In genomic region chr20:48775545-48775944, GRCh38 we compare ENCODE assay signal across 8 cellular contexts. TPM values are rescaled to one million over a fixed set of nuclear protein-coding genes. Genes with fewer than 3 reads are reported as not detected.
DNase-seq lines count a peak whose midpoint lies in the region; ATAC-seq and TF ChIP-seq lines count a peak whose summit lies in the region.
"Not testable (repeated sequence)": the region's sequence is repeated elsewhere in the genome, so short reads cannot be mapped to it uniquely, and the experiment has no call there.

No MANE protein-coding gene starts in this region.

- intact Hi-C loops in CD4-positive, alpha-beta T cell (cut with DNase I, micrococcal nuclease); spleen (cut with DNase I; ENCODE audit: low total_unique reads): not testable (repeated sequence)

- not testable (repeated sequence) for H3K27ac ChIP-seq in CD4-positive, alpha-beta T cell (ENCODE audit: low read depth, low read length)
- H3K27ac ChIP-seq in cingulate gyrus (ENCODE audit: low read depth, low read length) (peak overlapping the region; percentile 34), spleen (peak overlapping the region in 7 of 8 donors; percentile 71 to 97 (median 86)), upper lobe of left lung (peak overlapping the region; percentile 77 to 85 (median 80))

- not testable (repeated sequence) for H3K9me3 ChIP-seq in CD4-positive, alpha-beta T cell (ENCODE audit: control insufficient read depth, low read length); spleen; upper lobe of left lung

- H3K4me1 Mint-ChIP-seq in CD4-positive, alpha-beta T cell (ENCODE audit: low read depth), result peaks cover 25% of the 10 kb centered on the region
- peaks cover 40 to 78% (median 59%) of the 10 kb centered on the region in 3 donors for H3K4me1 Mint-ChIP-seq in IgD-negative memory B cell
- peaks cover 74% of the 10 kb centered on the region for H3K4me1 Mint-ChIP-seq in activated T-cell treated with anti-CD3 and anti-CD28 coated beads, Interleukin-2, amount 50 U/mL, for 72 hours (ENCODE audit: low read depth)
- peaks cover 47% of the 10 kb centered on the region for H3K4me1 Mint-ChIP-seq in endothelial cell (ENCODE audit: unreplicated experiment)
- H3K4me1 Mint-ChIP-seq in naive B cell, result peaks cover 56 to 80% (median 61%) of the 10 kb centered on the region in 3 donors

- not testable (repeated sequence) for TF ChIP-seq POLR2A in spleen (IDR thresholded peaks at IDR 0.05); upper lobe of left lung (IDR thresholded peaks at IDR 0.05)

- DNase-seq in CD4-positive, alpha-beta T cell; activated T-cell treated with anti-CD3 and anti-CD28 coated beads, Interleukin-2, amount 50 U/mL, for 72 hours; endothelial cell (ENCODE audit: low spot score); naive B cell; spleen; upper lobe of left lung: not testable (repeated sequence)

- CTCF ChIA-PET in CD4-positive, alpha-beta T cell (lab: Charles Lee), result interaction anchor here (1.5 kb wide), 1 partner anchor 15 kb away, joined by 5 read pairs; no protein-coding TSS in a partner anchor

- not testable (repeated sequence) for H3K27me3 Mint-ChIP-seq in CD4-positive, alpha-beta T cell; IgD-negative memory B cell; activated T-cell treated with anti-CD3 and anti-CD28 coated beads, Interleukin-2, amount 50 U/mL, for 72 hours (ENCODE audit: low read depth); naive B cell
- H3K27me3 Mint-ChIP-seq in endothelial cell (ENCODE audit: unreplicated experiment), result peaks cover 27% of the 10 kb centered on the region

- H3K27me3 ChIP-seq in CD4-positive, alpha-beta T cell (ENCODE audit: control insufficient read depth, insufficient read depth, low read length); spleen (replicated peaks in 1 of 7); upper lobe of left lung: not testable (repeated sequence)

- POLR2A ChIA-PET in CD4-positive, alpha-beta T cell (lab: Charles Lee), result interaction anchor here (0.6 to 0.7 kb wide), 2 partner anchors 9 to 62 kb away, joined by 3 read pairs; no protein-coding TSS in a partner anchor

- not testable (repeated sequence) for H3K9me3 Mint-ChIP-seq in CD4-positive, alpha-beta T cell; IgD-negative memory B cell; activated T-cell treated with anti-CD3 and anti-CD28 coated beads, Interleukin-2, amount 50 U/mL, for 72 hours; endothelial cell (ENCODE audit: unreplicated experiment); naive B cell

- H3K36me3 Mint-ChIP-seq in CD4-positive, alpha-beta T cell (ENCODE audit: low read depth), result peaks cover 11% of the 10 kb centered on the region
- not testable (repeated sequence) for H3K36me3 Mint-ChIP-seq in IgD-negative memory B cell
- H3K36me3 Mint-ChIP-seq in activated T-cell treated with anti-CD3 and anti-CD28 coated beads, Interleukin-2, amount 50 U/mL, for 72 hours (ENCODE audit: insufficient read depth in 2 of 2), result peaks cover 11 to 16% of the 10 kb centered on the region in 2 donors
- H3K36me3 Mint-ChIP-seq in endothelial cell (ENCODE audit: low read depth, unreplicated experiment) (peaks cover 46% of the 10 kb centered on the region), naive B cell (peaks cover 13 to 16% of the 10 kb centered on the region in 2 donors)

- not testable (repeated sequence) for ATAC-seq in CD4-positive, alpha-beta T cell (ENCODE audit: poor library complexity); activated T-cell treated with anti-CD3 and anti-CD28 coated beads, Interleukin-2, amount 50 U/mL, for 72 hours (replicated peaks in 1 of 2); naive B cell (ENCODE audit: low read depth in 2 of 2); upper lobe of left lung (ENCODE audit: low FRiP score in 2 of 2)

- peak overlapping the region in 1 of 8 donors; percentile 52 for H3K4me3 ChIP-seq in spleen
- not testable (repeated sequence) for H3K4me3 ChIP-seq in upper lobe of left lung

- not testable (repeated sequence) for TF ChIP-seq EP300 in upper lobe of left lung (IDR thresholded peaks at IDR 0.05)

- H3K27ac Mint-ChIP-seq in CD4-positive, alpha-beta T cell, result peak overlapping the region; percentile 49
- peak overlapping the region in 2 of 3 donors; percentile 81 to 95 for H3K27ac Mint-ChIP-seq in IgD-negative memory B cell
- H3K27ac Mint-ChIP-seq in activated T-cell treated with anti-CD3 and anti-CD28 coated beads, Interleukin-2, amount 50 U/mL, for 72 hours, result peak overlapping the region; percentile 11
- peak overlapping the region; percentile 43 for H3K27ac Mint-ChIP-seq in endothelial cell (ENCODE audit: unreplicated experiment)
- peak overlapping the region in 5 of 6 donors; percentile 53 to 90 (median 76) for H3K27ac Mint-ChIP-seq in naive B cell

- peaks cover 0 to 14% (median 0%) of the 10 kb centered on the region in 6 donors for H3K36me3 ChIP-seq in spleen
- not testable (repeated sequence) for H3K36me3 ChIP-seq in upper lobe of left lung

- H3K4me3 Mint-ChIP-seq in CD4-positive, alpha-beta T cell; activated T-cell treated with anti-CD3 and anti-CD28 coated beads, Interleukin-2, amount 50 U/mL, for 72 hours: not testable (repeated sequence)
- H3K4me3 Mint-ChIP-seq in IgD-negative memory B cell (peak overlapping the region in 3 of 4 donors; percentile 46 to 74 (median 65)), endothelial cell (ENCODE audit: unreplicated experiment) (peak overlapping the region; percentile 47), naive B cell (peak overlapping the region in 3 of 8 donors; percentile 46 to 65 (median 55))

- WGBS in spleen, 5 donors, result 95 to 97% (median 97%) methylated on average over 7 of the region's 7 CpGs
- 94 to 96% methylated on average over 6 to 7 of the region's 7 CpGs for WGBS in upper lobe of left lung, 2 donors

- TF ChIP-seq CTCF in CD4-positive, alpha-beta T cell (IDR thresholded peaks at IDR 0.05); endothelial cell (IDR thresholded peaks at IDR 0.05; ENCODE audit: unreplicated experiment); spleen (IDR thresholded peaks at IDR 0.05 in 8 of 11, conservative IDR thresholded peaks at IDR 0.05 in 3 of 11); upper lobe of left lung (IDR thresholded peaks at IDR 0.05): not testable (repeated sequence)

- H3K4me1 ChIP-seq in spleen (peaks cover 45 to 100% (median 85%) of the 10 kb centered on the region in 6 donors), upper lobe of left lung (peaks cover 57 to 63% (median 60%) of the 10 kb centered on the region in 4 donors)

RNA-seq across cellular contexts. Expression of gene PREX1, which starts 52.3 kb away (rescaled TPM):
- total RNA-seq in CD4-positive, alpha-beta T cell, result 10 to 100 TPM; 73.9 to 74.5 TPM
- 41.7 TPM for polyA plus RNA-seq in IgD-negative memory B cell
- total RNA-seq in activated T-cell treated with anti-CD3 and anti-CD28 coated beads, Interleukin-2, amount 50 U/mL, for 72 hours, result 100 to 1,000 TPM in 1 of 2 donors, 10 to 100 TPM in 1; 85.6 to 112 TPM
- 248 TPM for total RNA-seq in endothelial cell (ENCODE audit: unreplicated experiment)
- polyA plus RNA-seq in naive B cell (ENCODE audit: low read depth in 6 of 6), result 10 to 100 TPM; 13.3 to 37.5 (median 17.1) TPM
- total RNA-seq in spleen, result 100 to 1,000 TPM; 116 to 279 (median 166) TPM
- polyA plus RNA-seq in spleen, result 10 to 100 TPM; 36.7 to 76.7 (median 49.7) TPM
- 100 to 1,000 TPM in 2 of 6 donors, 10 to 100 TPM in 4; 42.8 to 177 (median 74.6) TPM for total RNA-seq in upper lobe of left lung

Comparison
In these comparisons a context has a peak if more than half of its experiments do, and no peak if none do; other contexts are left out.
1. H3K27ac Mint-ChIP-seq: peak in every context shown above with its lines; median percentile 88 in IgD-negative memory B cell; 76 in naive B cell; 49 in CD4-positive, alpha-beta T cell; 43 in endothelial cell; 11 in activated T-cell treated with anti-CD3 and anti-CD28 coated beads, Interleukin-2, amount 50 U/mL, for 72 hours.